In the genomic region with DNA sequence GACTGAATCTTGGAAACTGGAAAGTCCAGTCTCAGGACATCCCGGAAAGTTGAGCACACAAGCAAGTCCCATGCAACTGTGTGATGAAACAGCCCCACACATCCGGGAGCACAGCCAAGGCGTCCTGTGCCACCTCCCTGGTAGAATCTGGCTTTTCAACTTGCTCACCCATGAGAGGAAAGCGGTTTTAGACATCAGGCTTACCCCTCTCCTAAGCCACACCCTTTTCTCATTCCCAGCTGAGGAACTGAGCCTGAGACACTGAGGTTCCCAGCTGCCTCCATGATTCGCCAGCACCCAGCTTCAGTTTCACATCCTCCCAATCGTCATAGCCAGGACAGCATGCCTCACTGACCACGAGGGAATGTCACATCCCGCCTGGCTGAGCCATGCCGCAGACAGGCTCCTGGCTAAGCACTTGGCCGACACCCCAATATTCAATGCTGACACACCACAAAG, we compare ENCODE assay signal across 9 cellular contexts.
DNase-seq lines count a peak whose midpoint lies in the region; ATAC-seq and TF ChIP-seq lines count a peak whose summit lies in the region.
"Had no signal": no experiment of that assay in that cellular context is flagged by ENCODE, and none has a peak within 500 bp of the region (broad histone marks: within the 10 kb centered on the region; RNA-seq: fewer than 3 reads in every experiment).

No MANE protein-coding gene starts in this region.

- no peak overlapping the region for H3K4me3 ChIP-seq in epithelial cell of esophagus (ENCODE audit: low read length)

- no peak for ATAC-seq in HG03039 (IDR thresholded peaks at IDR 0.05; ENCODE audit: unreplicated experiment)

- no peak for TF ChIP-seq CTCF in epithelial cell of esophagus (IDR thresholded peaks at IDR 0.05; ENCODE audit: insufficient read depth, low read depth, low read length, missing control alignments)

- DNase-seq in Ammon's horn (ENCODE audit: low spot score) (peak; percentile 89), NCI-H2029 treated with DMSO at 0.1 percent for 48 hours (lab: John Stamatoyannopoulos, UW) (peak; percentile 31), epithelial cell of esophagus (ENCODE audit: low read depth) (peak; percentile 91), mucosa of gallbladder (ENCODE audit: low spot score) (peak; percentile 45), T-helper 1 cell (no peak), NCI-H1436 treated with DMSO at 0.1 percent for 48 hours (lab: John Stamatoyannopoulos, UW) (no peak)
- no peak for DNase-seq in effector CD4-positive, alpha-beta T cell
- DNase-seq: DND-41 had no signal

Comparison
In these comparisons a context has a peak if more than half of its experiments do, and no peak if none do; other contexts are left out.
1. DNase-seq: peak in Ammon's horn (single experiment), NCI-H2029 treated with DMSO at 0.1 percent for 48 hours (single experiment), epithelial cell of esophagus (single experiment) and mucosa of gallbladder (single experiment); none in effector CD4-positive, alpha-beta T cell (single experiment), T-helper 1 cell (0 of 5) and NCI-H1436 treated with DMSO at 0.1 percent for 48 hours (single experiment).